In the genomic region with DNA sequence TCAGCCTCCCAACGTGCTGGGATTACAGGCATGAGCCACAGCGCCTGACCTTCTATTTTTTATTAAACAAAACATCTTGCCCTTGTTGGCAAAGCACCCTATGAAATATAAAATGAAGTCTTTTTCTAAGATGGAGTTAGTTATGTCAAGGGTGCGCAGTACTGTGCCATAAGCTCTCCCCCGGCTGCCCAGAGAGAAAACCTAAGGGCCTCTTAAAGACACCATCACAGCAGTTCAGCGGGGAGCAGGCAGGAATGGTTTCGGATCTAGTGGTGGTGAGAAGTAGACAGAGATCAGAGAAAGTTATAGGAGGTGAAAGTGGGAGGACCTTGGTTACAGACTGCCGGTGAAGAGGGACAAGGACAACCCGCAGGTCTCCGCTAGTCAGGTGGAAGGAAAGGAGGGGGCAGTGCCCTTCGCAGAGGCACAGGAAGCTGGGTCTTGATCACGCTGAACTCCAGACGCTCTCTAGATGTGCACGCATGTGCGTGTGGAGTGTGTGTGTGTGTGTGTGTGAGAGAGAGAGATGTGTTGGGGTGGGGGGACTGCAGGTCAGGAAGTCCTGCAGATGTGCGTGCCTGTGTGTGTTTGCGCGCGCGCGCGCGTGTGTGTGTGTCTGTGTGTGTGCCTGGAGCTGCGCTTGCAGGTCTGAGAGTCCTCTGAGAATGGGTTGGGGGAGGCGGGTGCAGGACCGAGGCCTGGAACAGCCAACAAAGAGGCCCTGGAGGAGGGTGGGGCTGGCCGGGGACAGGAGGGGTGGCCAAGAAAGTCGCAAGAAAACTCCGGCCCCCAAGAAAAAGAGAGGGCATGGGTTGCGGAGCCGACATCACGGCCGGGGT, we compare ENCODE assay signal across 1 cellular context.
TF ChIP-seq lines count a peak whose summit lies in the region.

No MANE protein-coding gene starts in this region.

TF ChIP-seq in HepG2, 621 proteins besides CTCF, POLR2A, EP300 and RAD21 (continues in another document):
- TF ChIP-seq ZFP37 (CRISPR knock-in tag; IDR thresholded peaks at IDR 0.05; ENCODE audit: borderline replicate concordance) = no peak
- TF ChIP-seq ZNF781 (CRISPR knock-in tag; IDR thresholded peaks at IDR 0.05; ENCODE audit: borderline replicate concordance, not compliant biosample characterization) = no peak
- TF ChIP-seq ZNF296 (CRISPR knock-in tag; conservative IDR thresholded peaks at IDR 0.05) = no peak
- 0 out of 2 replicates have a peak, but pooled peaks have one; percentile 16 for TF ChIP-seq MIXL1 (CRISPR knock-in tag; IDR thresholded peaks at IDR 0.05)
- no peak for TF ChIP-seq TP53 (CRISPR knock-in tag; conservative IDR thresholded peaks at IDR 0.05)
- no peak for TF ChIP-seq ZNF790 (CRISPR knock-in tag; IDR thresholded peaks at IDR 0.05; ENCODE audit: borderline replicate concordance)
- TF ChIP-seq, protein P1, sequence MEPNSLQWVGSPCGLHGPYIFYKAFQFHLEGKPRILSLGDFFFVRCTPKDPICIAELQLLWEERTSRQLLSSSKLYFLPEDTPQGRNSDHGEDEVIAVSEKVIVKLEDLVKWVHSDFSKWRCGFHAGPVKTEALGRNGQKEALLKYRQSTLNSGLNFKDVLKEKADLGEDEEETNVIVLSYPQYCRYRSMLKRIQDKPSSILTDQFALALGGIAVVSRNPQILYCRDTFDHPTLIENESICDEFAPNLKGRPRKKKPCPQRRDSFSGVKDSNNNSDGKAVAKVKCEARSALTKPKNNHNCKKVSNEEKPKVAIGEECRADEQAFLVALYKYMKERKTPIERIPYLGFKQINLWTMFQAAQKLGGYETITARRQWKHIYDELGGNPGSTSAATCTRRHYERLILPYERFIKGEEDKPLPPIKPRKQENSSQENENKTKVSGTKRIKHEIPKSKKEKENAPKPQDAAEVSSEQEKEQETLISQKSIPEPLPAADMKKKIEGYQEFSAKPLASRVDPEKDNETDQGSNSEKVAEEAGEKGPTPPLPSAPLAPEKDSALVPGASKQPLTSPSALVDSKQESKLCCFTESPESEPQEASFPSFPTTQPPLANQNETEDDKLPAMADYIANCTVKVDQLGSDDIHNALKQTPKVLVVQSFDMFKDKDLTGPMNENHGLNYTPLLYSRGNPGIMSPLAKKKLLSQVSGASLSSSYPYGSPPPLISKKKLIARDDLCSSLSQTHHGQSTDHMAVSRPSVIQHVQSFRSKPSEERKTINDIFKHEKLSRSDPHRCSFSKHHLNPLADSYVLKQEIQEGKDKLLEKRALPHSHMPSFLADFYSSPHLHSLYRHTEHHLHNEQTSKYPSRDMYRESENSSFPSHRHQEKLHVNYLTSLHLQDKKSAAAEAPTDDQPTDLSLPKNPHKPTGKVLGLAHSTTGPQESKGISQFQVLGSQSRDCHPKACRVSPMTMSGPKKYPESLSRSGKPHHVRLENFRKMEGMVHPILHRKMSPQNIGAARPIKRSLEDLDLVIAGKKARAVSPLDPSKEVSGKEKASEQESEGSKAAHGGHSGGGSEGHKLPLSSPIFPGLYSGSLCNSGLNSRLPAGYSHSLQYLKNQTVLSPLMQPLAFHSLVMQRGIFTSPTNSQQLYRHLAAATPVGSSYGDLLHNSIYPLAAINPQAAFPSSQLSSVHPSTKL (CRISPR knock-in tag; IDR thresholded peaks at IDR 0.05) = 0 out of 2 replicates have a peak, but pooled peaks have one; percentile 6
- TF ChIP-seq ZNF263 (CRISPR knock-in tag; IDR thresholded peaks at IDR 0.05) = peak; percentile 33; the same call in 1 of the 2 replicates
- TF ChIP-seq, protein P2, sequence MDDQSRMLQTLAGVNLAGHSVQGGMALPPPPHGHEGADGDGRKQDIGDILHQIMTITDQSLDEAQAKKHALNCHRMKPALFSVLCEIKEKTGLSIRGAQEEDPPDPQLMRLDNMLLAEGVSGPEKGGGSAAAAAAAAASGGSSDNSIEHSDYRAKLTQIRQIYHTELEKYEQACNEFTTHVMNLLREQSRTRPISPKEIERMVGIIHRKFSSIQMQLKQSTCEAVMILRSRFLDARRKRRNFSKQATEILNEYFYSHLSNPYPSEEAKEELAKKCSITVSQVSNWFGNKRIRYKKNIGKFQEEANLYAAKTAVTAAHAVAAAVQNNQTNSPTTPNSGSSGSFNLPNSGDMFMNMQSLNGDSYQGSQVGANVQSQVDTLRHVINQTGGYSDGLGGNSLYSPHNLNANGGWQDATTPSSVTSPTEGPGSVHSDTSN (CRISPR knock-in tag; IDR thresholded peaks at IDR 0.05; ENCODE audit: borderline replicate concordance) = no peak
- no peak for TF ChIP-seq FOXM1 (CRISPR knock-in tag; IDR thresholded peaks at IDR 0.05)
- no peak for TF ChIP-seq CENPX (CRISPR knock-in tag; IDR thresholded peaks at IDR 0.05)
- TF ChIP-seq ZNF776 (CRISPR knock-in tag; IDR thresholded peaks at IDR 0.05) = no peak; the same call in 1 of the 2 replicates
- TF ChIP-seq POLR2AphosphoS2 (IDR thresholded peaks at IDR 0.05; ENCODE audit: low read depth, low read length) = no peak
- TF ChIP-seq, protein P3, sequence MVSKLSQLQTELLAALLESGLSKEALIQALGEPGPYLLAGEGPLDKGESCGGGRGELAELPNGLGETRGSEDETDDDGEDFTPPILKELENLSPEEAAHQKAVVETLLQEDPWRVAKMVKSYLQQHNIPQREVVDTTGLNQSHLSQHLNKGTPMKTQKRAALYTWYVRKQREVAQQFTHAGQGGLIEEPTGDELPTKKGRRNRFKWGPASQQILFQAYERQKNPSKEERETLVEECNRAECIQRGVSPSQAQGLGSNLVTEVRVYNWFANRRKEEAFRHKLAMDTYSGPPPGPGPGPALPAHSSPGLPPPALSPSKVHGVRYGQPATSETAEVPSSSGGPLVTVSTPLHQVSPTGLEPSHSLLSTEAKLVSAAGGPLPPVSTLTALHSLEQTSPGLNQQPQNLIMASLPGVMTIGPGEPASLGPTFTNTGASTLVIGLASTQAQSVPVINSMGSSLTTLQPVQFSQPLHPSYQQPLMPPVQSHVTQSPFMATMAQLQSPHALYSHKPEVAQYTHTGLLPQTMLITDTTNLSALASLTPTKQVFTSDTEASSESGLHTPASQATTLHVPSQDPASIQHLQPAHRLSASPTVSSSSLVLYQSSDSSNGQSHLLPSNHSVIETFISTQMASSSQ (IDR thresholded peaks at IDR 0.05; ENCODE audit: low read depth) = no peak
- TF ChIP-seq, protein P3 (CRISPR knock-in tag; IDR thresholded peaks at IDR 0.05; ENCODE audit: borderline replicate concordance) = 0 out of 2 replicates have a peak, but pooled peaks have one; percentile 49
- TF ChIP-seq ZNF256 (CRISPR knock-in tag; conservative IDR thresholded peaks at IDR 0.05) = no peak
- no peak for TF ChIP-seq NFKB2 (CRISPR knock-in tag; IDR thresholded peaks at IDR 0.05; ENCODE audit: borderline replicate concordance)
- TF ChIP-seq SP1 (IDR thresholded peaks at IDR 0.05) = no peak
- no peak for TF ChIP-seq SP1 (CRISPR knock-in tag; IDR thresholded peaks at IDR 0.05)
- TF ChIP-seq DNMT3B (CRISPR knock-in tag; conservative IDR thresholded peaks at IDR 0.05) = no peak
- no peak for TF ChIP-seq CHD2 (IDR thresholded peaks at IDR 0.05; ENCODE audit: low read depth, low read length)
- peak; percentile 86; the same call in 1 of the 2 replicates for TF ChIP-seq ZFP90 (CRISPR knock-in tag; IDR thresholded peaks at IDR 0.05; ENCODE audit: borderline replicate concordance)
- TF ChIP-seq, protein P4, sequence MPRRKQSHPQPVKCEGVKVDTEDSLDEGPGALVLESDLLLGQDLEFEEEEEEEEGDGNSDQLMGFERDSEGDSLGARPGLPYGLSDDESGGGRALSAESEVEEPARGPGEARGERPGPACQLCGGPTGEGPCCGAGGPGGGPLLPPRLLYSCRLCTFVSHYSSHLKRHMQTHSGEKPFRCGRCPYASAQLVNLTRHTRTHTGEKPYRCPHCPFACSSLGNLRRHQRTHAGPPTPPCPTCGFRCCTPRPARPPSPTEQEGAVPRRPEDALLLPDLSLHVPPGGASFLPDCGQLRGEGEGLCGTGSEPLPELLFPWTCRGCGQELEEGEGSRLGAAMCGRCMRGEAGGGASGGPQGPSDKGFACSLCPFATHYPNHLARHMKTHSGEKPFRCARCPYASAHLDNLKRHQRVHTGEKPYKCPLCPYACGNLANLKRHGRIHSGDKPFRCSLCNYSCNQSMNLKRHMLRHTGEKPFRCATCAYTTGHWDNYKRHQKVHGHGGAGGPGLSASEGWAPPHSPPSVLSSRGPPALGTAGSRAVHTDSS (CRISPR knock-in tag; conservative IDR thresholded peaks at IDR 0.05) = 0 out of 2 replicates have a peak, but pooled peaks have one; percentile 50
- peak; percentile 59; the same call in 1 of the 2 replicates for TF ChIP-seq ZNF501 (CRISPR knock-in tag; IDR thresholded peaks at IDR 0.05)
- TF ChIP-seq RBFOX2 (IDR thresholded peaks at IDR 0.05; ENCODE audit: low read depth, low read length) = no peak
- no peak for TF ChIP-seq ZNF7 (CRISPR knock-in tag; IDR thresholded peaks at IDR 0.05)
- no peak for TF ChIP-seq HOXD1 (CRISPR knock-in tag; IDR thresholded peaks at IDR 0.05)
- TF ChIP-seq ZNF260 (CRISPR knock-in tag; IDR thresholded peaks at IDR 0.05; ENCODE audit: borderline replicate concordance, low read depth) = no peak
- TF ChIP-seq ZNF589 (CRISPR knock-in tag; conservative IDR thresholded peaks at IDR 0.05) = 0 out of 2 replicates have a peak, but pooled peaks have one; percentile 35
- TF ChIP-seq AGO1 (IDR thresholded peaks at IDR 0.05; ENCODE audit: low read depth, low read length, poor library complexity, severe bottlenecking) = no peak
- TF ChIP-seq, protein P5, sequence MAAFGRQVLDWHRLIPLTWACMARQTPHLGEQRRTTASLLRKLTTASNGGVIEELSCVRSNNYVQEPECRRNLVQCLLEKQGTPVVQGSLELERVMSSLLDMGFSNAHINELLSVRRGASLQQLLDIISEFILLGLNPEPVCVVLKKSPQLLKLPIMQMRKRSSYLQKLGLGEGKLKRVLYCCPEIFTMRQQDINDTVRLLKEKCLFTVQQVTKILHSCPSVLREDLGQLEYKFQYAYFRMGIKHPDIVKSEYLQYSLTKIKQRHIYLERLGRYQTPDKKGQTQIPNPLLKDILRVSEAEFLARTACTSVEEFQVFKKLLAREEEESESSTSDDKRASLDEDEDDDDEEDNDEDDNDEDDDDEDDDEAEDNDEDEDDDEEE (CRISPR knock-in tag; IDR thresholded peaks at IDR 0.05) = peak; percentile 60; the same call in 1 of the 2 replicates
- TF ChIP-seq ZNF792 (CRISPR knock-in tag; IDR thresholded peaks at IDR 0.05) = no peak; the same call in 1 of the 2 replicates
- no peak for TF ChIP-seq KDM5A (IDR thresholded peaks at IDR 0.05; ENCODE audit: borderline replicate concordance, low read length)
- peak; percentile 63 for TF ChIP-seq SKI (IDR thresholded peaks at IDR 0.05; ENCODE audit: partially characterized antibody)
- TF ChIP-seq ZFP82 (CRISPR knock-in tag; IDR thresholded peaks at IDR 0.05; ENCODE audit: borderline replicate concordance) = no peak
- no peak for TF ChIP-seq CEBPB (IDR thresholded peaks at IDR 0.05; ENCODE audit: borderline replicate concordance, low read depth, low read length)
- no peak for TF ChIP-seq REXO4 (CRISPR knock-in tag; IDR thresholded peaks at IDR 0.05; ENCODE audit: borderline replicate concordance)
- 0 out of 3 replicates have a peak, but pooled peaks have one; percentile 9 for TF ChIP-seq MXI1 (IDR thresholded peaks at IDR 0.05; ENCODE audit: borderline replicate concordance, low read depth, low read length)
- no peak for TF ChIP-seq SMARCC2 (IDR thresholded peaks at IDR 0.05)
- TF ChIP-seq, protein P6, sequence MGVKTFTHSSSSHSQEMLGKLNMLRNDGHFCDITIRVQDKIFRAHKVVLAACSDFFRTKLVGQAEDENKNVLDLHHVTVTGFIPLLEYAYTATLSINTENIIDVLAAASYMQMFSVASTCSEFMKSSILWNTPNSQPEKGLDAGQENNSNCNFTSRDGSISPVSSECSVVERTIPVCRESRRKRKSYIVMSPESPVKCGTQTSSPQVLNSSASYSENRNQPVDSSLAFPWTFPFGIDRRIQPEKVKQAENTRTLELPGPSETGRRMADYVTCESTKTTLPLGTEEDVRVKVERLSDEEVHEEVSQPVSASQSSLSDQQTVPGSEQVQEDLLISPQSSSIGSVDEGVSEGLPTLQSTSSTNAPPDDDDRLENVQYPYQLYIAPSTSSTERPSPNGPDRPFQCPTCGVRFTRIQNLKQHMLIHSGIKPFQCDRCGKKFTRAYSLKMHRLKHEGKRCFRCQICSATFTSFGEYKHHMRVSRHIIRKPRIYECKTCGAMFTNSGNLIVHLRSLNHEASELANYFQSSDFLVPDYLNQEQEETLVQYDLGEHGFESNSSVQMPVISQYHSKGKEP (CRISPR knock-in tag; IDR thresholded peaks at IDR 0.05) = no peak
- TF ChIP-seq ZFP62 (CRISPR knock-in tag; IDR thresholded peaks at IDR 0.05) = no peak
- TF ChIP-seq, protein P7, sequence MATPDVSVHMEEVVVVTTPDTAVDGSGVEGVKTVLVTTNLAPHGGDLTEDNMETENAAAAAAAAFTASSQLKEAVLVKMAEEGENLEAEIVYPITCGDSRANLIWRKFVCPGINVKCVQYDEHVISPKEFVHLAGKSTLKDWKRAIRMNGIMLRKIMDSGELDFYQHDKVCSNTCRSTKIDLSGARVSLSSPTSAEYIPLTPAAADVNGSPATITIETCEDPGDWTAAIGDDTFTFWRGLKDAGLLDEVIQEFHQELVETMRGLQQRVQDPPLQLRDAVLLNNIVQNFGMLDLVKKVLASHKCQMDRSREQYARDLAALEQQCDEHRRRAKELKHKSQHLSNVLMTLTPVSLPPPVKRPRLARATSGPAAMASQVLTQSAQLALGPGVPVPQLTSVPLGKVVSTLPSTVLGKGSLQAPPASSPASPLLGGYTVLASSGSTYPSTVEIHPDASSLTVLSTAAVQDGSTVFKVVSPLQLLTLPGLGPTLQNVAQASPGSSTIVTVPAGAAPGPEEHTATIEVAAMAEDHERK (CRISPR knock-in tag; IDR thresholded peaks at IDR 0.05; ENCODE audit: low read depth) = no peak; the same call in 1 of the 2 replicates
- peak; percentile 68; the same call in 1 of the 2 replicates for TF ChIP-seq ZBTB7A (CRISPR knock-in tag; IDR thresholded peaks at IDR 0.05)
- no peak for TF ChIP-seq MLLT10 (CRISPR knock-in tag; IDR thresholded peaks at IDR 0.05)
- TF ChIP-seq ZNF230 (CRISPR knock-in tag; IDR thresholded peaks at IDR 0.05) = 0 out of 2 replicates have a peak, but pooled peaks have one; percentile 86
- 0 out of 2 replicates have a peak, but pooled peaks have one; percentile 15 for TF ChIP-seq MEF2D (CRISPR knock-in tag; IDR thresholded peaks at IDR 0.05)
